In genomic region chr22:36481393-36482168, GRCh38 we compare ENCODE assay signal across 8 cellular contexts. TPM values are rescaled to one million over a fixed set of nuclear protein-coding genes. Genes with fewer than 3 reads are reported as not detected.
DNase-seq lines count a peak whose midpoint lies in the region; ATAC-seq and TF ChIP-seq lines count a peak whose summit lies in the region.

Gene TXN2, minus strand, starts transcription at chr22:36481640. Its CDS starts 803 bp downstream, at chr22:36480837.

- H3K27me3 Mint-ChIP-seq in nephron progenitor cell (ENCODE audit: low read depth, poor library complexity), result peaks cover 21% of the 10 kb centered on the region
- no peaks in the 10 kb centered on the region for H3K27me3 Mint-ChIP-seq in stimulated activated naive CD8-positive, alpha-beta T cell treated with anti-CD3 and anti-CD28 coated beads, Interleukin-15, amount 100 ng/mL, for 72 hours

- H3K4me3 Mint-ChIP-seq in nephron progenitor cell, result peak within 1 kb of the TSS; percentile 95
- H3K4me3 Mint-ChIP-seq in stimulated activated naive CD8-positive, alpha-beta T cell treated with anti-CD3 and anti-CD28 coated beads, Interleukin-15, amount 100 ng/mL, for 72 hours, result peak within 1 kb of the TSS; percentile 82 to 98

- peaks cover 14% of the 10 kb centered on the region for H3K4me1 Mint-ChIP-seq in nephron progenitor cell
- peaks cover 27% of the 10 kb centered on the region for H3K4me1 Mint-ChIP-seq in stimulated activated naive CD8-positive, alpha-beta T cell treated with anti-CD3 and anti-CD28 coated beads, Interleukin-15, amount 100 ng/mL, for 72 hours

- peak within 1 kb of the TSS; percentile 75 for H3K4me3 ChIP-seq in H7 (ENCODE audit: insufficient read depth, low read depth, low read length)
- H3K4me3 ChIP-seq in MG63, result peak within 1 kb of the TSS; percentile 85
- H3K4me3 ChIP-seq in fibroblast of pulmonary artery (replicated peaks; ENCODE audit: low read depth, low read length), result peak within 1 kb of the TSS; percentile 74

- peaks cover 9% of the 10 kb centered on the region for H3K9me3 Mint-ChIP-seq in nephron progenitor cell
- H3K9me3 Mint-ChIP-seq in stimulated activated naive CD8-positive, alpha-beta T cell treated with anti-CD3 and anti-CD28 coated beads, Interleukin-15, amount 100 ng/mL, for 72 hours, result no peaks in the 10 kb centered on the region

- ATAC-seq in stimulated activated naive CD8-positive, alpha-beta T cell treated with anti-CD3 and anti-CD28 coated beads, Interleukin-15, amount 100 ng/mL, for 72 hours, result peak; percentile 97

- DNase-seq in EL (peak; percentile 98), H7 (peak; percentile 98), MG63 (peak; percentile 96), SHP77 treated with DMSO at 0.1 percent for 48 hours (lab: John Stamatoyannopoulos, UW) (peak; percentile 88), fibroblast of pulmonary artery (ENCODE audit: low read depth) (peak; percentile 97), nephron progenitor cell (peak; percentile 93)
- DNase-seq in activated effector memory CD4-positive, alpha-beta T cell treated with anti-CD3 and anti-CD28 coated beads, Interleukin-2, amount 50 U/mL, for 16 hours, result peak; percentile 98
- DNase-seq in stimulated activated naive CD8-positive, alpha-beta T cell treated with anti-CD3 and anti-CD28 coated beads, Interleukin-15, amount 100 ng/mL, for 72 hours, result peak; percentile 95

- H3K27me3 ChIP-seq in H7 (ENCODE audit: control insufficient read depth, insufficient read depth, low read length), result peaks cover 2% of the 10 kb centered on the region; the same call in 1 of the 2 replicates
- no peaks in the 10 kb centered on the region for H3K27me3 ChIP-seq in MG63

- H3K36me3 ChIP-seq in H7 (replicated peaks; ENCODE audit: control insufficient read depth, insufficient read depth, low read length) (peaks cover 3% of the 10 kb centered on the region), MG63 (peaks cover 36% of the 10 kb centered on the region)

- peak within 1 kb of the TSS; percentile 78 for H3K27ac Mint-ChIP-seq in nephron progenitor cell
- H3K27ac Mint-ChIP-seq in stimulated activated naive CD8-positive, alpha-beta T cell treated with anti-CD3 and anti-CD28 coated beads, Interleukin-15, amount 100 ng/mL, for 72 hours, result peak within 1 kb of the TSS; percentile 97 to 99

- no peak for TF ChIP-seq CTCF in fibroblast of pulmonary artery (IDR thresholded peaks at IDR 0.05; ENCODE audit: low read length, missing control alignments)
- no peak for TF ChIP-seq CTCF in nephron progenitor cell (IDR thresholded peaks at IDR 0.05)

- peaks cover 12% of the 10 kb centered on the region for H3K36me3 Mint-ChIP-seq in nephron progenitor cell (ENCODE audit: low read depth)

- no peaks in the 10 kb centered on the region for H3K9me3 ChIP-seq in MG63

RNA-seq across cellular contexts. Expression of gene TXN2, which starts in this region (rescaled TPM):
- 22.4 and 29.8 TPM in 2 replicates for total RNA-seq in H7 (2014; rRNA removed; shearing (Covaris generic))
- 64.6 and 123 TPM in 2 replicates for total RNA-seq in MG63 (2014; rRNA removed; shearing (Covaris generic); ENCODE audit: low replicate concordance)

Comparison
In these comparisons a context has a peak if more than half of its experiments do, and no peak if none do; other contexts are left out.
1. Peak in every context shown above with its lines: DNase-seq, ATAC-seq and H3K4me3 ChIP-seq.